10 cellular contexts compared by ENCODE assay signal in the genomic region with DNA sequence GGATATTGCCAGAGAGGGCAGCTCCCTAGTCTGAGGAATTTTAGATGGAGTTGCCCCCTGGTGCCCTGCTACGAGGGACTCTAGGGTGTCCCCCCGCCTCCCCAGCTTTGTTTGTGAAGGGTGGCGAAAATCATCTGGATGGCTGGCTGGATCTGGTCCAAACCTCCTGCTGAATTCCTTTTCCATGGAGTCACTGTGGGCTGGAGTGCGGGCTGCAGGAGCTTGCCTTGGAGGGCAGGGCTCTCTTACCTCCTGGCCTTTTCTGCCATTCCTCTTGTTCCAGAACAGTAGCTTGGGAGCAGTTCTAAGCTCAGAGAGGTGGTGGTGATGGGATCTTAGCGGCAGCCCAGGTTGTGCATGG. TPM values are rescaled to one million over a fixed set of nuclear protein-coding genes. Genes with fewer than 3 reads are reported as not detected.
DNase-seq lines count a peak whose midpoint lies in the region; ATAC-seq, FAIRE-seq and TF ChIP-seq lines count a peak whose summit lies in the region.
"Had no signal": no experiment of that assay in that cellular context is flagged by ENCODE, and none has a peak within 500 bp of the region (broad histone marks: within the 10 kb centered on the region; RNA-seq: fewer than 3 reads in every experiment).

No MANE protein-coding gene starts in this region.

- H3K9me3 Mint-ChIP-seq in HFFc6, result no peaks in the 10 kb centered on the region
- peaks cover 2% of the 10 kb centered on the region for H3K9me3 Mint-ChIP-seq in astrocyte (ENCODE audit: unreplicated experiment)
- peaks cover 0 to 1% (median 0%) of the 10 kb centered on the region in 7 donors for H3K9me3 Mint-ChIP-seq in CD14-positive monocyte
- H3K9me3 Mint-ChIP-seq: activated T-helper 2 cell treated with anti-CD3 and anti-CD28 coated beads, Interferon-gamma antibody, Interleukin-2, Interleukin-4, amounts not matched to agents 10 μg/mL and 5 μg/mL and 100 μg/mL, durations not matched to agents 14 hours and 24 hours and 36 hours had no signal

- H3K4me2 ChIP-seq in astrocyte (ENCODE audit: low read length), result peak overlapping the region; percentile 86
- peak overlapping the region; percentile 67 for H3K4me2 ChIP-seq in hepatocyte
- peak overlapping the region; percentile 76 for H3K4me2 ChIP-seq in smooth muscle cell

- H3K27ac ChIP-seq in astrocyte (ENCODE audit: low read depth, low read length) (peak overlapping the region; percentile 99), hepatocyte (peak overlapping the region; percentile 86), smooth muscle cell (ENCODE audit: low read depth) (peak overlapping the region; percentile 96)

- H3K79me2 ChIP-seq in astrocyte (ENCODE audit: insufficient read depth, low read length), result peaks cover 64% of the 10 kb centered on the region
- peaks cover 49% of the 10 kb centered on the region for H3K79me2 ChIP-seq in hepatocyte
- peaks cover 64% of the 10 kb centered on the region for H3K79me2 ChIP-seq in smooth muscle cell (ENCODE audit: low read depth)

- no peaks in the 10 kb centered on the region for H3K36me3 ChIP-seq in astrocyte (ENCODE audit: insufficient read depth, low read length)
- no peaks in the 10 kb centered on the region for H3K36me3 ChIP-seq in hepatocyte (replicated peaks; ENCODE audit: insufficient read depth, low read depth)
- H3K36me3 ChIP-seq in smooth muscle cell (ENCODE audit: low read depth), result no peaks in the 10 kb centered on the region

- H3K9me2 ChIP-seq in hepatocyte (replicated peaks; ENCODE audit: insufficient read depth), result no peaks in the 10 kb centered on the region

- H3K4me3 Mint-ChIP-seq in HFFc6 (peak overlapping the region; percentile 89), astrocyte (ENCODE audit: unreplicated experiment) (peak overlapping the region; percentile 82), CD14-positive monocyte (no peak overlapping the region)

- H3K36me3 Mint-ChIP-seq in HFFc6 (ENCODE audit: low read depth), result no peaks in the 10 kb centered on the region
- H3K36me3 Mint-ChIP-seq in astrocyte (ENCODE audit: low read depth, unreplicated experiment), result peaks cover 6% of the 10 kb centered on the region
- H3K36me3 Mint-ChIP-seq in CD14-positive monocyte, result no peaks in the 10 kb centered on the region

- H3K4me1 ChIP-seq in astrocyte (ENCODE audit: insufficient read depth, low read length) (peaks cover 76% of the 10 kb centered on the region), hepatocyte (ENCODE audit: insufficient read depth) (peaks cover 79% of the 10 kb centered on the region), smooth muscle cell (ENCODE audit: low read depth) (peaks cover 67% of the 10 kb centered on the region)

- WGBS in hepatocyte (ENCODE audit: low lambda C conversion rate, missing lambda C conversion rate), result 49% methylated on average over 5 of the region's 5 CpGs
- 3% methylated on average over 5 of the region's 5 CpGs for WGBS in smooth muscle cell (ENCODE audit: low lambda C conversion rate)

- peak overlapping the region; percentile 62 for H3K4me3 ChIP-seq in astrocyte (ENCODE audit: insufficient read depth, low read depth, low read length)
- H3K4me3 ChIP-seq in hepatocyte, result no peak overlapping the region
- H3K4me3 ChIP-seq in smooth muscle cell, result peak overlapping the region; percentile 51

- no peaks in the 10 kb centered on the region for H3K27me3 ChIP-seq in astrocyte (ENCODE audit: insufficient read depth, low read length)
- no peaks in the 10 kb centered on the region for H3K27me3 ChIP-seq in hepatocyte
- no peaks in the 10 kb centered on the region for H3K27me3 ChIP-seq in smooth muscle cell (ENCODE audit: low read depth)

- H4K20me1 ChIP-seq in astrocyte (ENCODE audit: insufficient read depth, low read length), result peaks cover 39% of the 10 kb centered on the region
- H4K20me1 ChIP-seq in hepatocyte (ENCODE audit: insufficient read depth, poor library complexity, severe bottlenecking), result no peaks in the 10 kb centered on the region
- H4K20me1 ChIP-seq in smooth muscle cell (ENCODE audit: low read depth), result peaks cover 49% of the 10 kb centered on the region

- H2AFZ ChIP-seq in astrocyte (ENCODE audit: low read depth, low read length) (no peak overlapping the region), hepatocyte (no peak overlapping the region), smooth muscle cell (ENCODE audit: low read depth) (no peak overlapping the region)

- H3K27ac Mint-ChIP-seq in HFFc6, result peak overlapping the region; percentile 94
- peak overlapping the region; percentile 96 for H3K27ac Mint-ChIP-seq in astrocyte (ENCODE audit: unreplicated experiment)
- no peak overlapping the region for H3K27ac Mint-ChIP-seq in CD14-positive monocyte
- H3K27ac Mint-ChIP-seq: activated T-helper 2 cell treated with anti-CD3 and anti-CD28 coated beads, Interferon-gamma antibody, Interleukin-2, Interleukin-4, amounts not matched to agents 10 μg/mL and 5 μg/mL and 100 μg/mL, durations not matched to agents 14 hours and 24 hours and 36 hours had no signal

- peaks cover 68% of the 10 kb centered on the region for H3F3A ChIP-seq in smooth muscle cell (ENCODE audit: low read depth)

- H3K27me3 Mint-ChIP-seq in HFFc6 (ENCODE audit: insufficient read depth), result no peaks in the 10 kb centered on the region; the same call in 1 of the 2 replicates
- H3K27me3 Mint-ChIP-seq in astrocyte (ENCODE audit: low read depth, unreplicated experiment), result no peaks in the 10 kb centered on the region
- peaks cover 0 to 6% (median 0%) of the 10 kb centered on the region in 3 donors for H3K27me3 Mint-ChIP-seq in CD14-positive monocyte (ENCODE audit: low read depth in 3 of 3)

- no peak for ATAC-seq in HG02885 (IDR thresholded peaks at IDR 0.05; ENCODE audit: poor library complexity, unreplicated experiment)
- ATAC-seq in GM21381 (IDR thresholded peaks at IDR 0.05; ENCODE audit: unreplicated experiment), result no peak

- H3K4me1 Mint-ChIP-seq in HFFc6 (ENCODE audit: low read depth) (peaks cover 84% of the 10 kb centered on the region), astrocyte (ENCODE audit: low read depth, unreplicated experiment) (peaks cover 70% of the 10 kb centered on the region), CD14-positive monocyte (peaks cover 26% of the 10 kb centered on the region)

- peak overlapping the region; percentile 90 for H3K9ac ChIP-seq in astrocyte (ENCODE audit: low read length)
- H3K9ac ChIP-seq in smooth muscle cell (ENCODE audit: low read depth), result peak overlapping the region; percentile 75

- peak; percentile 32 for FAIRE-seq in astrocyte (lab: Jason Lieb, UNC)

- DNase-seq in HFFc6 (peak; percentile 83), astrocyte (ENCODE audit: low read depth) (peak; percentile 90), hepatocyte (ENCODE audit: low spot score) (peak; percentile 82), smooth muscle cell (lab: John Stamatoyannopoulos, UW; ENCODE audit: unreplicated experiment) (no peak), NOMO-1 treated with DMSO at 0.1 percent for 48 hours (lab: John Stamatoyannopoulos, UW; ENCODE audit: unreplicated experiment) (no peak), CD14-positive monocyte (ENCODE audit: low spot score) (no peak)
- DNase-seq: NCI-H1092 treated with DMSO at 0.1 percent for 48 hours had no signal

- H3K9me3 ChIP-seq in astrocyte (ENCODE audit: insufficient read depth, low read depth, low read length) (no peaks in the 10 kb centered on the region), hepatocyte (ENCODE audit: low read depth) (no peaks in the 10 kb centered on the region), smooth muscle cell (replicated peaks; ENCODE audit: low read depth) (no peaks in the 10 kb centered on the region)

- intact Hi-C loops in CD14-positive monocyte (cut with micrococcal nuclease), result no loop called here

- TF ChIP-seq CTCF in HFFc6 (IDR thresholded peaks at IDR 0.05), result no peak
- TF ChIP-seq CTCF in astrocyte (IDR thresholded peaks at IDR 0.05; ENCODE audit: insufficient read depth, low read depth, low read length), result no peak
- TF ChIP-seq CTCF in hepatocyte (IDR thresholded peaks at IDR 0.05; ENCODE audit: poor library complexity), result no peak
- no peak for TF ChIP-seq CTCF in smooth muscle cell (IDR thresholded peaks at IDR 0.05; ENCODE audit: borderline replicate concordance, insufficient read depth, poor library complexity, severe bottlenecking)
- TF ChIP-seq CTCF in CD14-positive monocyte (IDR thresholded peaks at IDR 0.05), result no peak

RNA-seq across cellular contexts. Expression of a gene that starts 2.1 kb away (rescaled TPM):
- total RNA-seq in HFFc6 (2021; fragmentation: NEBNext Ultra II Directional; extraction: Animal tissue kit (Norgen Biotek cat#: 25700)), result 10 to 100 TPM; 35.6 to 50.7 (median 47.8) TPM
- total RNA-seq in astrocyte (40.2 and 68.9 TPM in 2 replicates), hepatocyte (6.9 and 8.4 TPM in 2 replicates), smooth muscle cell (30.5 and 46.4 TPM in 2 replicates)
- polyA plus RNA-seq in hepatocyte (5.3 and 7.1 TPM in 2 replicates), smooth muscle cell (34.2 and 36.9 TPM in 2 replicates), CD14-positive monocyte (not detected)

RNA-seq across cellular contexts. Expression of a gene that starts 18.5 kb away (rescaled TPM):
- total RNA-seq in HFFc6 (2021; fragmentation: NEBNext Ultra II Directional; extraction: Animal tissue kit (Norgen Biotek cat#: 25700)), result under 1 TPM in 2 of 6 experiments, not detected in 4; 0.05 to 0.14 TPM
- total RNA-seq in astrocyte (5.5 and 9.4 TPM in 2 replicates), hepatocyte (0.92 and 1.1 TPM in 2 replicates), smooth muscle cell (6.4 and 8.2 TPM in 2 replicates)
- polyA plus RNA-seq in hepatocyte (0.83 and 1.8 TPM in 2 replicates), smooth muscle cell (7.9 and 12.2 TPM in 2 replicates), CD14-positive monocyte (not detected)

RNA-seq across cellular contexts. Expression of a gene that starts 58.3 kb away (rescaled TPM):
- total RNA-seq in HFFc6 (2021; fragmentation: NEBNext Ultra II Directional; extraction: Animal tissue kit (Norgen Biotek cat#: 25700)), result 10 to 100 TPM; 32.6 to 40.2 (median 35.4) TPM
- total RNA-seq in astrocyte (42.0 and 47.4 TPM in 2 replicates), hepatocyte (39.3 and 42.6 TPM in 2 replicates), smooth muscle cell (64.0 and 66.6 TPM in 2 replicates)
- polyA plus RNA-seq in hepatocyte (32.9 and 38.6 TPM in 2 replicates), smooth muscle cell (48.6 and 62.9 TPM in 2 replicates), CD14-positive monocyte (10 to 100 TPM; 37.9 to 47.4 TPM)

Comparison
In these comparisons a context has a peak if more than half of its experiments do, and no peak if none do; other contexts are left out.
1. DNase-seq: peak in HFFc6 (single experiment), astrocyte (single experiment) and hepatocyte (single experiment); none in smooth muscle cell (single experiment), NOMO-1 treated with DMSO at 0.1 percent for 48 hours (single experiment) and CD14-positive monocyte (single experiment).
2. H3K27ac Mint-ChIP-seq: peak in HFFc6 (single experiment) and astrocyte (single experiment); none in CD14-positive monocyte (0 of 7).
3. H3K4me3 Mint-ChIP-seq: peak in HFFc6 (single experiment) and astrocyte (single experiment); none in CD14-positive monocyte (0 of 2).
4. Peak in every context shown above with its lines, with median percentiles within 50 percentile points of each other: H3K27ac ChIP-seq and H3K4me2 ChIP-seq.